Comparison of ENCODE assay signal across 23 cellular contexts in genomic region chr12:6315704-6316597, GRCh38. TPM values are rescaled to one million over a fixed set of nuclear protein-coding genes. Genes with fewer than 3 reads are reported as not detected.
"Had no signal": no experiment of that assay in that cellular context is flagged by ENCODE, and none has a peak within 500 bp of the region (broad histone marks: within the 10 kb centered on the region; RNA-seq: fewer than 3 reads in every experiment).

No MANE protein-coding gene starts in this region.

- H3K4me3 ChIP-seq: coronary artery, dorsolateral prefrontal cortex, esophagus muscularis mucosa, gastrocnemius medialis, lung, spleen, testis, tibial nerve had no signal

- H3K36me3 ChIP-seq: esophagus muscularis mucosa, gastrocnemius medialis, spleen, tibial nerve had no signal

- ATAC-seq: gastrocnemius medialis; left colon; left ventricle myocardium superior; stimulated activated memory B cell treated with anti-CD40 and anti-IgM and Interleukin-4, amounts not matched to agents 10 μg/mL and 1 μg/mL and 100 μg/mL, for 72 hours had no signal

- H3K4me3 Mint-ChIP-seq: immature natural killer cell; naive B cell; nephron; stimulated activated memory B cell treated with anti-CD40 and anti-IgM and Interleukin-4, amounts not matched to agents 10 μg/mL and 1 μg/mL and 100 μg/mL, for 72 hours; stimulated activated naive CD8-positive, alpha-beta T cell treated with anti-CD3 and anti-CD28 coated beads, Interleukin-15, Interleukin-2, amounts not matched to agents 100 ng/mL and 50 ng/mL, for 24 hours had no signal

- H3K4me1 ChIP-seq: gastrocnemius medialis had no signal

- H3K9me3 ChIP-seq: esophagus muscularis mucosa, gastrocnemius medialis, spleen, testis, tibial nerve had no signal

- H3K27me3 ChIP-seq: testis had no signal

- H3K27ac ChIP-seq: coronary artery, dorsolateral prefrontal cortex, epithelial cell of prostate, esophagus muscularis mucosa, gastrocnemius medialis, spleen, testis, tibial nerve had no signal

- H3K36me3 Mint-ChIP-seq: immature natural killer cell; naive B cell; stimulated activated memory B cell treated with anti-CD40 and anti-IgM and Interleukin-4, amounts not matched to agents 10 μg/mL and 1 μg/mL and 100 μg/mL, for 72 hours had no signal

- DNase-seq: dorsolateral prefrontal cortex; effector memory CD4-positive, alpha-beta T cell; immature natural killer cell; left ventricle myocardium superior; naive B cell; spleen; stimulated activated CD4-positive, alpha-beta T cell treated with anti-CD3 and anti-CD28 coated beads, Interleukin-15, amount 100 ng/mL, for 24 hours; stimulated activated CD4-positive, alpha-beta T cell treated with anti-CD3 and anti-CD28 coated beads, Interleukin-1b, Interleukin-23, amount 100 ng/mL, for 48 hours; stimulated activated CD4-positive, alpha-beta T cell treated with anti-CD3 and anti-CD28 coated beads, Interleukin-4, amount 100 ng/mL, for 24 hours; testis had no signal

- FAIRE-seq: keratinocyte had no signal

- H3K9me3 Mint-ChIP-seq: immature natural killer cell; naive B cell; nephron; stimulated activated memory B cell treated with anti-CD40 and anti-IgM and Interleukin-4, amounts not matched to agents 10 μg/mL and 1 μg/mL and 100 μg/mL, for 72 hours; stimulated activated naive CD8-positive, alpha-beta T cell treated with anti-CD3 and anti-CD28 coated beads, Interleukin-15, Interleukin-2, amounts not matched to agents 100 ng/mL and 50 ng/mL, for 24 hours had no signal

- H3K27ac Mint-ChIP-seq: immature natural killer cell; stimulated activated memory B cell treated with anti-CD40 and anti-IgM and Interleukin-4, amounts not matched to agents 10 μg/mL and 1 μg/mL and 100 μg/mL, for 72 hours; stimulated activated naive CD8-positive, alpha-beta T cell treated with anti-CD3 and anti-CD28 coated beads, Interleukin-15, Interleukin-2, amounts not matched to agents 100 ng/mL and 50 ng/mL, for 24 hours had no signal

RNA-seq across cellular contexts. Expression of gene PLEKHG6, which starts 5.5 kb away (rescaled TPM):
- total RNA-seq: pulmonary artery endothelial cell had no signal

RNA-seq across cellular contexts. Expression of gene SCNN1A, which starts 59.4 kb away (rescaled TPM):
- total RNA-seq: skeletal muscle tissue had no signal
